ENCODE assay signal across 16 cellular contexts in genomic region chr2:207042841-207043240, GRCh38.
"Had no signal": no experiment of that assay in that cellular context is flagged by ENCODE, and none has a peak within 500 bp of the region (broad histone marks: within the 10 kb centered on the region; RNA-seq: fewer than 3 reads in every experiment).

No MANE protein-coding gene starts in this region.

- H3K27me3 ChIP-seq: cardiac muscle cell had no signal

- H3K27ac Mint-ChIP-seq: activated CD8-positive, alpha-beta memory T cell treated with anti-CD3 and anti-CD28 coated beads, Interleukin-2, amount 10 ng/mL, durations not matched to agents 7 days and 5 days; activated naive CD4-positive, alpha-beta T cell treated with anti-CD3 and anti-CD28 coated beads, Interleukin-2, amount 10 ng/mL, durations not matched to agents 7 days and 5 days; activated T-helper 2 cell treated with anti-CD3 and anti-CD28 coated beads, Interferon-gamma antibody, Interleukin-2, Interleukin-4, amounts not matched to agents 10 μg/mL and 5 μg/mL and 100 μg/mL, durations not matched to agents 14 hours and 24 hours and 36 hours; T-helper 17 cell had no signal

- H3K4me1 ChIP-seq: pancreas had no signal

- H3K9me3 Mint-ChIP-seq: activated naive CD4-positive, alpha-beta T cell treated with anti-CD3 and anti-CD28 coated beads, Interleukin-2, amount 10 ng/mL, durations not matched to agents 7 days and 5 days; activated T-helper 2 cell treated with anti-CD3 and anti-CD28 coated beads, Interferon-gamma antibody, Interleukin-2, Interleukin-4, amounts not matched to agents 10 μg/mL and 5 μg/mL and 100 μg/mL, durations not matched to agents 14 hours and 24 hours and 36 hours; naive B cell had no signal

- H3K36me3 Mint-ChIP-seq: activated CD8-positive, alpha-beta memory T cell treated with anti-CD3 and anti-CD28 coated beads, Interleukin-2, amount 10 ng/mL, durations not matched to agents 7 days and 5 days; activated naive CD4-positive, alpha-beta T cell treated with anti-CD3 and anti-CD28 coated beads, Interleukin-2, amount 10 ng/mL, durations not matched to agents 7 days and 5 days; naive B cell had no signal

- DNase-seq: activated CD4-positive, alpha-beta T cell treated with anti-CD3 and anti-CD28 coated beads, Interleukin-2, amount 50 U/mL, for 48 hours; activated CD8-positive, alpha-beta memory T cell treated with anti-CD3 and anti-CD28 coated beads, Interleukin-2, amount 10 ng/mL, durations not matched to agents 7 days and 5 days; activated naive CD4-positive, alpha-beta T cell treated with anti-CD3 and anti-CD28 coated beads, Interleukin-2, amount 10 ng/mL, durations not matched to agents 7 days and 5 days; activated T-cell treated with anti-CD3 and anti-CD28 coated beads, Interleukin-2, amount 50 U/mL, for 1 hour; islet precursor cell; naive B cell; pancreas; stimulated activated CD4-positive, alpha-beta T cell treated with anti-CD3 and anti-CD28 coated beads, Interleukin-15, amount 100 ng/mL, for 24 hours; stimulated activated CD4-positive, alpha-beta T cell treated with anti-CD3 and anti-CD28 coated beads, Interleukin-4, amount 100 ng/mL, for 1 hour; stimulated activated naive CD4-positive, alpha-beta T cell treated with Interleukin-2 at 50 U/mL for 16 hours; substantia nigra; T-helper 17 cell; trophoblast cell; WERI-Rb-1 had no signal

- H3K4me3 Mint-ChIP-seq: activated CD8-positive, alpha-beta memory T cell treated with anti-CD3 and anti-CD28 coated beads, Interleukin-2, amount 10 ng/mL, durations not matched to agents 7 days and 5 days; activated naive CD4-positive, alpha-beta T cell treated with anti-CD3 and anti-CD28 coated beads, Interleukin-2, amount 10 ng/mL, durations not matched to agents 7 days and 5 days; naive B cell; T-helper 17 cell had no signal

- ATAC-seq: activated CD8-positive, alpha-beta memory T cell treated with anti-CD3 and anti-CD28 coated beads, Interleukin-2, amount 10 ng/mL, durations not matched to agents 7 days and 5 days; pancreas; T-helper 17 cell had no signal

- H3K4me3 ChIP-seq: cardiac muscle cell, pancreas had no signal

- H3K27ac ChIP-seq: cardiac muscle cell, pancreas, WERI-Rb-1 had no signal

- H3K9me3 ChIP-seq: pancreas had no signal

- H3K36me3 ChIP-seq: cardiac muscle cell, pancreas, WERI-Rb-1 had no signal
